9 cellular contexts compared by ENCODE assay signal in genomic region chr15:62164500-62165028, GRCh38. TPM values are rescaled to one million over a fixed set of nuclear protein-coding genes. Genes with fewer than 3 reads are reported as not detected.
DNase-seq lines count a peak whose midpoint lies in the region; FAIRE-seq and TF ChIP-seq lines count a peak whose summit lies in the region.
"Had no signal": no experiment of that assay in that cellular context is flagged by ENCODE, and none has a peak within 500 bp of the region (broad histone marks: within the 10 kb centered on the region; RNA-seq: fewer than 3 reads in every experiment).

No MANE protein-coding gene starts in this region.

- peaks cover 7% of the 10 kb centered on the region for H3K27me3 ChIP-seq in bronchial epithelial cell (ENCODE audit: control insufficient read depth, insufficient read depth, low read length)
- H3K27me3 ChIP-seq in liver (ENCODE audit: control insufficient read depth in 4 of 4, insufficient read depth in 4 of 4, low read length in 3 of 4), result peaks cover 0 to 12% (median 0%) of the 10 kb centered on the region in 4 donors
- no peaks in the 10 kb centered on the region; the same call in 1 of the 2 replicates for H3K27me3 ChIP-seq in SJCRH30

- H3K36me3 Mint-ChIP-seq in type B pancreatic cell, result no peaks in the 10 kb centered on the region

- peaks cover 5 to 15% (median 12%) of the 10 kb centered on the region in 4 donors for H3K4me1 ChIP-seq in liver (ENCODE audit: control insufficient read depth in 4 of 4, insufficient read depth in 4 of 4, low read length in 3 of 4)
- H3K4me1 ChIP-seq in SJCRH30, result no peaks in the 10 kb centered on the region

- H3K27me3 Mint-ChIP-seq in type B pancreatic cell, result peaks cover 87% of the 10 kb centered on the region

- peaks cover 10% of the 10 kb centered on the region for H3K4me1 Mint-ChIP-seq in type B pancreatic cell (ENCODE audit: unreplicated experiment)

- H3K9me3 ChIP-seq in liver (ENCODE audit: control insufficient read depth in 4 of 4, low read length in 3 of 4) (no peaks in the 10 kb centered on the region), SJCRH30 (replicated peaks) (no peaks in the 10 kb centered on the region)

- peak overlapping the region; percentile 24 for H3K4me3 ChIP-seq in bronchial epithelial cell (ENCODE audit: low read depth, low read length)
- H3K4me3 ChIP-seq in liver (ENCODE audit: low read depth in 1 of 3, low read length in 3 of 3), result peak overlapping the region in 2 of 3 donors; percentile 47 to 59
- no peak overlapping the region for H3K4me3 ChIP-seq in SJCRH30

- no peak for TF ChIP-seq RAD21 in liver (IDR thresholded peaks at IDR 0.05)

- TF ChIP-seq CTCF in bronchial epithelial cell (IDR thresholded peaks at IDR 0.05; ENCODE audit: insufficient read depth, low read length, severe bottlenecking), result no peak
- TF ChIP-seq CTCF in liver (IDR thresholded peaks at IDR 0.05; ENCODE audit: low read depth, low read length, missing input control), result no peak
- peak; percentile 1 for TF ChIP-seq CTCF in type B pancreatic cell (conservative IDR thresholded peaks at IDR 0.05)

- H3K4me3 Mint-ChIP-seq in type B pancreatic cell, result peak overlapping the region; percentile 91

- in situ Hi-C loops in KBM-7 (cut with MboI; ENCODE audit: low pct_unique_long_range_greater_than_20kb, low sequenced_read_pairs), result no loop called here

- H3K27ac ChIP-seq in liver (ENCODE audit: low read depth in 1 of 2, low read length in 2 of 2) (peak overlapping the region; percentile 25 to 43), SJCRH30 (no peak overlapping the region)

- no peak for FAIRE-seq in bronchial epithelial cell (lab: Jason Lieb, UNC)
- FAIRE-seq: G401.6 had no signal

- no peaks in the 10 kb centered on the region for H3K36me3 ChIP-seq in bronchial epithelial cell (ENCODE audit: control insufficient read depth, insufficient read depth, low read length)
- no peaks in the 10 kb centered on the region for H3K36me3 ChIP-seq in liver (ENCODE audit: control insufficient read depth in 4 of 4, insufficient read depth in 3 of 4, low read depth in 1 of 4, low read length in 3 of 4)
- H3K36me3 ChIP-seq in SJCRH30, result no peaks in the 10 kb centered on the region

- no peaks in the 10 kb centered on the region for H3K9me3 Mint-ChIP-seq in type B pancreatic cell

- peak; percentile 57 for DNase-seq in activated CD8-positive, alpha-beta memory T cell treated with anti-CD3 and anti-CD28 coated beads, Interleukin-2, amount 50 U/mL, for 48 hours
- no peak for DNase-seq in activated CD8-positive, alpha-beta memory T cell treated with anti-CD3 and anti-CD28 coated beads for 24 hours
- no peak for DNase-seq in bronchial epithelial cell (ENCODE audit: low read depth)
- no peak for DNase-seq in type B pancreatic cell (ENCODE audit: extremely low spot score, unreplicated experiment)
- no peak for DNase-seq in SJCRH30
- DNase-seq in KBM-7, result no peak
- no peak for DNase-seq in HT-29 (ENCODE audit: low spot score)

- H3K27ac Mint-ChIP-seq in type B pancreatic cell, result peak overlapping the region; percentile 66

- no peak overlapping the region for H3K9ac ChIP-seq in liver (ENCODE audit: low read depth in 1 of 2, low read length in 2 of 2)

- WGBS in liver, result 2% methylated on average over 76 of the region's 76 CpGs

TF ChIP-seq in liver, 16 proteins besides CTCF, POLR2A, EP300 and RAD21:
- no peak for TF ChIP-seq HNF4A (conservative IDR thresholded peaks at IDR 0.05)
- no peak for TF ChIP-seq NR2F2 (IDR thresholded peaks at IDR 0.05)
- TF ChIP-seq, protein P1, sequence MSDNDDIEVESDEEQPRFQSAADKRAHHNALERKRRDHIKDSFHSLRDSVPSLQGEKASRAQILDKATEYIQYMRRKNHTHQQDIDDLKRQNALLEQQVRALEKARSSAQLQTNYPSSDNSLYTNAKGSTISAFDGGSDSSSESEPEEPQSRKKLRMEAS (IDR thresholded peaks at IDR 0.05), result no peak
- TF ChIP-seq TAF1 (conservative IDR thresholded peaks at IDR 0.05), result no peak
- no peak for TF ChIP-seq JUND (IDR thresholded peaks at IDR 0.05)
- no peak for TF ChIP-seq EGR1 (IDR thresholded peaks at IDR 0.05; ENCODE audit: low read depth in 2 of 2)
- no peak for TF ChIP-seq FOXA2 (IDR thresholded peaks at IDR 0.05)
- no peak for TF ChIP-seq GABPA (IDR thresholded peaks at IDR 0.05 in 1 of 2, conservative IDR thresholded peaks at IDR 0.05 in 1 of 2)
- TF ChIP-seq YY1 (IDR thresholded peaks at IDR 0.05), result no peak
- no peak for TF ChIP-seq REST (IDR thresholded peaks at IDR 0.05)
- TF ChIP-seq, protein P2, sequence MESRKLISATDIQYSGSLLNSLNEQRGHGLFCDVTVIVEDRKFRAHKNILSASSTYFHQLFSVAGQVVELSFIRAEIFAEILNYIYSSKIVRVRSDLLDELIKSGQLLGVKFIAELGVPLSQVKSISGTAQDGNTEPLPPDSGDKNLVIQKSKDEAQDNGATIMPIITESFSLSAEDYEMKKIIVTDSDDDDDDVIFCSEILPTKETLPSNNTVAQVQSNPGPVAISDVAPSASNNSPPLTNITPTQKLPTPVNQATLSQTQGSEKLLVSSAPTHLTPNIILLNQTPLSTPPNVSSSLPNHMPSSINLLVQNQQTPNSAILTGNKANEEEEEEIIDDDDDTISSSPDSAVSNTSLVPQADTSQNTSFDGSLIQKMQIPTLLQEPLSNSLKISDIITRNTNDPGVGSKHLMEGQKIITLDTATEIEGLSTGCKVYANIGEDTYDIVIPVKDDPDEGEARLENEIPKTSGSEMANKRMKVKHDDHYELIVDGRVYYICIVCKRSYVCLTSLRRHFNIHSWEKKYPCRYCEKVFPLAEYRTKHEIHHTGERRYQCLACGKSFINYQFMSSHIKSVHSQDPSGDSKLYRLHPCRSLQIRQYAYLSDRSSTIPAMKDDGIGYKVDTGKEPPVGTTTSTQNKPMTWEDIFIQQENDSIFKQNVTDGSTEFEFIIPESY (IDR thresholded peaks at IDR 0.05), result no peak
- TF ChIP-seq RXRA (IDR thresholded peaks at IDR 0.05), result no peak
- no peak for TF ChIP-seq FOXA1 (IDR thresholded peaks at IDR 0.05)
- TF ChIP-seq HNF4G (IDR thresholded peaks at IDR 0.05), result no peak
- TF ChIP-seq SP1 (IDR thresholded peaks at IDR 0.05), result no peak
- no peak for TF ChIP-seq ATF3 (IDR thresholded peaks at IDR 0.05)

RNA-seq across cellular contexts. Expression of gene C2CD4B, which starts 0.5 kb away (rescaled TPM):
- total RNA-seq in bronchial epithelial cell (0.26 TPM in 2 replicates), liver (1 to 10 TPM in 1 of 2 donors, under 1 TPM in 1; 0.59 to 1.8 TPM), type B pancreatic cell (ENCODE audit: low replicate concordance) (2.7 and 2.9 TPM in 2 replicates)
- polyA plus RNA-seq in liver, result under 1 TPM; 0.17 to 0.74 TPM
- not detected in 2 replicates for total RNA-seq in SJCRH30 (2014; rRNA removed; shearing (Covaris generic))
- total RNA-seq in HT-29 (2014; rRNA removed; shearing (Covaris generic)), result 0.25 TPM in 1 of 2 replicates, not detected in the other
